19 cellular contexts compared by ENCODE assay signal in genomic region chr22:30114356-30114755, GRCh38. TPM values are rescaled to one million over a fixed set of nuclear protein-coding genes. Genes with fewer than 3 reads are reported as not detected.
DNase-seq lines count a peak whose midpoint lies in the region; ATAC-seq and TF ChIP-seq lines count a peak whose summit lies in the region.
"Had no signal": no experiment of that assay in that cellular context is flagged by ENCODE, and none has a peak within 500 bp of the region (broad histone marks: within the 10 kb centered on the region; RNA-seq: fewer than 3 reads in every experiment).

No MANE protein-coding gene starts in this region.

- H3F3A ChIP-seq in PC-9 (ENCODE audit: insufficient read depth, low read depth), result peaks cover 44% of the 10 kb centered on the region

- H3K27ac ChIP-seq in PC-9, result peak overlapping the region; percentile 82; the same call in 1 of the 2 replicates
- H3K27ac ChIP-seq: 22Rv1 had no signal

- no peaks in the 10 kb centered on the region for H4K20me1 ChIP-seq in PC-9 (ENCODE audit: insufficient read depth)

- peak overlapping the region; percentile 31 for H3K27ac Mint-ChIP-seq in T-helper 2 cell treated with Interferon-gamma antibody and Interleukin-4, amounts not matched to agents 5 μg/mL and 100 μg/mL, for 36 hours
- no peak overlapping the region for H3K27ac Mint-ChIP-seq in T-helper 17 cell
- H3K27ac Mint-ChIP-seq: B cell; CD4-positive, alpha-beta T cell; HFFc6 had no signal

- no peak overlapping the region for H3K4me2 ChIP-seq in PC-9

- ATAC-seq in T-helper 17 cell (no peak), GM18870 (IDR thresholded peaks at IDR 0.05; ENCODE audit: unreplicated experiment) (no peak), GM18520 (IDR thresholded peaks at IDR 0.05; ENCODE audit: unreplicated experiment) (no peak)
- ATAC-seq: HepG2 had no signal

- intact Hi-C loops in PC-9 (cut with micrococcal nuclease; ENCODE audit: unreplicated experiment), result no loop called here

- no peak overlapping the region for H3K4me3 Mint-ChIP-seq in T-helper 2 cell treated with Interferon-gamma antibody and Interleukin-4, amounts not matched to agents 5 μg/mL and 100 μg/mL, for 36 hours
- no peak overlapping the region for H3K4me3 Mint-ChIP-seq in T-helper 17 cell
- H3K4me3 Mint-ChIP-seq: B cell; CD4-positive, alpha-beta T cell; HFFc6 had no signal

- no peaks in the 10 kb centered on the region for H3K9me3 Mint-ChIP-seq in T-helper 2 cell treated with Interferon-gamma antibody and Interleukin-4, amounts not matched to agents 5 μg/mL and 100 μg/mL, for 36 hours
- H3K9me3 Mint-ChIP-seq: CD4-positive, alpha-beta T cell; HFFc6 had no signal

- H3K4me1 Mint-ChIP-seq in T-helper 2 cell treated with Interferon-gamma antibody and Interleukin-4, amounts not matched to agents 5 μg/mL and 100 μg/mL, for 36 hours (ENCODE audit: low read depth), result peaks cover 58% of the 10 kb centered on the region
- peaks cover 6% of the 10 kb centered on the region for H3K4me1 Mint-ChIP-seq in T-helper 17 cell
- H3K4me1 Mint-ChIP-seq: B cell had no signal

- no TSS peak for BruUV-seq in PC-9 (replicated peaks; lab: Mats Ljungman, UMichigan)

- POLR2A ChIA-PET in PC-9 (lab: Charles Lee; ENCODE audit: unreplicated experiment), result no interaction called here

- no peaks in the 10 kb centered on the region for H3K36me3 ChIP-seq in PC-9 (ENCODE audit: low read depth)
- H3K36me3 ChIP-seq: HAP-1 had no signal

- no peak overlapping the region for H2AFZ ChIP-seq in PC-9

- H3K79me2 ChIP-seq in PC-9 (ENCODE audit: low read depth), result no peaks in the 10 kb centered on the region

- no peak for DNase-seq in T-helper 2 cell treated with Interferon-gamma antibody and Interleukin-4, amounts not matched to agents 5 μg/mL and 100 μg/mL, for 36 hours (ENCODE audit: low spot score)
- no peak for DNase-seq in T-helper 2 cell
- no peak for DNase-seq in PC-9
- DNase-seq in fibroblast of peridontal ligament (ENCODE audit: extremely low read depth), result peak; percentile 44
- DNase-seq in T-helper 17 cell, result no peak
- no peak for DNase-seq in DMS114 treated with DMSO at 0.1 percent for 48 hours (lab: John Stamatoyannopoulos, UW; ENCODE audit: unreplicated experiment)
- DNase-seq: ACHN; C1 segment of cervical spinal cord; CD4-positive, alpha-beta T cell; DND-41; GF-D8; HFFc6 had no signal

- peaks cover 44% of the 10 kb centered on the region for H3K4me1 ChIP-seq in PC-9 (replicated peaks; ENCODE audit: insufficient read depth)
- H3K4me1 ChIP-seq: HAP-1 had no signal

- CTCF ChIA-PET in PC-9 (lab: Charles Lee), result no interaction called here

- H3K9me3 ChIP-seq in PC-9 (ENCODE audit: insufficient read depth, low read depth), result no peaks in the 10 kb centered on the region
- no peaks in the 10 kb centered on the region for H3K9me3 ChIP-seq in T-helper 17 cell (ENCODE audit: control insufficient read depth, low read length, poor library complexity, severe bottlenecking)
- H3K9me3 ChIP-seq: HAP-1 had no signal

- no peaks in the 10 kb centered on the region for H3K27me3 ChIP-seq in PC-9 (ENCODE audit: insufficient read depth, low read depth)

- no peaks in the 10 kb centered on the region for H3K27me3 Mint-ChIP-seq in T-helper 2 cell treated with Interferon-gamma antibody and Interleukin-4, amounts not matched to agents 5 μg/mL and 100 μg/mL, for 36 hours (ENCODE audit: low read depth)
- H3K27me3 Mint-ChIP-seq in T-helper 17 cell, result no peaks in the 10 kb centered on the region
- H3K27me3 Mint-ChIP-seq: CD4-positive, alpha-beta T cell had no signal

- H3K9me2 ChIP-seq in PC-9 (ENCODE audit: insufficient read depth), result no peaks in the 10 kb centered on the region

- H3K36me3 Mint-ChIP-seq in T-helper 2 cell treated with Interferon-gamma antibody and Interleukin-4, amounts not matched to agents 5 μg/mL and 100 μg/mL, for 36 hours (ENCODE audit: low read depth), result peaks cover 23% of the 10 kb centered on the region
- H3K36me3 Mint-ChIP-seq in T-helper 17 cell (ENCODE audit: low read depth), result no peaks in the 10 kb centered on the region

- no peak for TF ChIP-seq CTCF in PC-9 (conservative IDR thresholded peaks at IDR 0.05)

- H3K4me3 ChIP-seq in PC-9, result no peak overlapping the region
- H3K4me3 ChIP-seq: HAP-1 had no signal

RNA-seq across cellular contexts. Expression of gene HORMAD2, which starts 34.1 kb away (rescaled TPM):
- total RNA-seq in PC-9 (2021) (0.20 TPM in 1 of 2 replicates, not detected in the other), T-helper 17 cell (not detected)
- total RNA-seq: B cell; CD4-positive, alpha-beta T cell; H1; HepG2; HFFc6 had no signal
